ENCODE assay signal across 18 cellular contexts in genomic region chr1:226349081-226349480, GRCh38.
"Had no signal": no experiment of that assay in that cellular context is flagged by ENCODE, and none has a peak within 500 bp of the region (broad histone marks: within the 10 kb centered on the region; RNA-seq: fewer than 3 reads in every experiment).

No MANE protein-coding gene starts in this region.

- H3K4me1 Mint-ChIP-seq: activated T-helper 17 cell treated with anti-CD3 and anti-CD28 coated beads, Interleukin-2, amount 50 U/mL, for 72 hours; central memory CD8-positive, alpha-beta T cell; natural killer cell had no signal

- H3K4me3 ChIP-seq: coronary artery, esophagus muscularis mucosa, left lung, mucosa of descending colon, right atrium auricular region, stomach, testis had no signal

- H3K27ac ChIP-seq: brain microvascular endothelial cell, coronary artery, esophagus muscularis mucosa, left lung, right atrium auricular region had no signal

- H3K36me3 ChIP-seq: brain microvascular endothelial cell, esophagus muscularis mucosa, left lung, right atrium auricular region, stomach had no signal

- H3K4me3 Mint-ChIP-seq: activated T-helper 17 cell treated with anti-CD3 and anti-CD28 coated beads, Interleukin-2, amount 50 U/mL, for 72 hours; central memory CD8-positive, alpha-beta T cell; natural killer cell had no signal

- H3K9me3 Mint-ChIP-seq: activated T-helper 17 cell treated with anti-CD3 and anti-CD28 coated beads, Interleukin-2, amount 50 U/mL, for 72 hours; central memory CD8-positive, alpha-beta T cell; natural killer cell had no signal

- ATAC-seq: activated T-helper 17 cell treated with anti-CD3 and anti-CD28 coated beads, Interleukin-2, amount 50 U/mL, for 72 hours; left lung; natural killer cell had no signal

- H3K27me3 ChIP-seq: brain microvascular endothelial cell, esophagus muscularis mucosa, left lung, right atrium auricular region, stomach, testis had no signal

- H3K27me3 Mint-ChIP-seq: activated T-helper 17 cell treated with anti-CD3 and anti-CD28 coated beads, Interleukin-2, amount 50 U/mL, for 72 hours; central memory CD8-positive, alpha-beta T cell had no signal

- H3K27ac Mint-ChIP-seq: activated T-helper 17 cell treated with anti-CD3 and anti-CD28 coated beads, Interleukin-2, amount 50 U/mL, for 72 hours; natural killer cell had no signal

- H3K4me1 ChIP-seq: left lung had no signal

- H3K9me3 ChIP-seq: esophagus muscularis mucosa, left lung, mucosa of descending colon, right atrium auricular region, stomach, testis had no signal

- H3K36me3 Mint-ChIP-seq: natural killer cell had no signal

- DNase-seq: activated CD4-positive, alpha-beta T cell treated with anti-CD3 and anti-CD28 coated beads for 1 hour; activated CD4-positive, alpha-beta T cell treated with anti-CD3 and anti-CD28 coated beads, Interleukin-2, amount 50 U/mL, for 4 hours; activated naive CD4-positive, alpha-beta T cell treated with Interleukin-2 at 50 U/mL for 16 hours; anterior cingulate cortex; brain microvascular endothelial cell; islet precursor cell; left lung; mammary epithelial cell; mucosa of descending colon; natural killer cell; occipital lobe; testis had no signal
